1 cellular context compared by ENCODE assay signal in the genomic region with DNA sequence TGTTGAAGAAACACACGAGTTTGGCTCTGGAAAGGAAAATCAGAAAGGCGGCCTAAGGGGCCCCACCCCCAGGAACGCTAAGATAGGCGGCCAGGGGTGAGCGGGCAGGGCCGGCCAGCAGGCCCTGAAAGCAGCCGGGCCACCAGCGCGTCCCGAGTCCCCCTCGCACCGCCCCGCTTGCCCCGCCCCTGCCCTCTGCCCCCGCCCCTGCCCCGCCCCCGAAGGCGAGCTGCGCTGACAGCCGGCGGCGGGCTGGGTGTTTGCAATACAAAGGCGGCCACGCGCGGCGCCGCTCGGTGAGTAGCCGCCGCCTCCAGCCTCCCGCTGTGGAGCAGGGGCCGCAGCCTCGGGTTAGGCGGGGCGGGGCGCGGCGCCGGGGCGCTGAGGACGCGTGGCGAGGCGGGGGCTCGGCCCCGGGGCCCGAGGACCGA.
TF ChIP-seq lines count a peak whose summit lies in the region.

A gene with protein sequence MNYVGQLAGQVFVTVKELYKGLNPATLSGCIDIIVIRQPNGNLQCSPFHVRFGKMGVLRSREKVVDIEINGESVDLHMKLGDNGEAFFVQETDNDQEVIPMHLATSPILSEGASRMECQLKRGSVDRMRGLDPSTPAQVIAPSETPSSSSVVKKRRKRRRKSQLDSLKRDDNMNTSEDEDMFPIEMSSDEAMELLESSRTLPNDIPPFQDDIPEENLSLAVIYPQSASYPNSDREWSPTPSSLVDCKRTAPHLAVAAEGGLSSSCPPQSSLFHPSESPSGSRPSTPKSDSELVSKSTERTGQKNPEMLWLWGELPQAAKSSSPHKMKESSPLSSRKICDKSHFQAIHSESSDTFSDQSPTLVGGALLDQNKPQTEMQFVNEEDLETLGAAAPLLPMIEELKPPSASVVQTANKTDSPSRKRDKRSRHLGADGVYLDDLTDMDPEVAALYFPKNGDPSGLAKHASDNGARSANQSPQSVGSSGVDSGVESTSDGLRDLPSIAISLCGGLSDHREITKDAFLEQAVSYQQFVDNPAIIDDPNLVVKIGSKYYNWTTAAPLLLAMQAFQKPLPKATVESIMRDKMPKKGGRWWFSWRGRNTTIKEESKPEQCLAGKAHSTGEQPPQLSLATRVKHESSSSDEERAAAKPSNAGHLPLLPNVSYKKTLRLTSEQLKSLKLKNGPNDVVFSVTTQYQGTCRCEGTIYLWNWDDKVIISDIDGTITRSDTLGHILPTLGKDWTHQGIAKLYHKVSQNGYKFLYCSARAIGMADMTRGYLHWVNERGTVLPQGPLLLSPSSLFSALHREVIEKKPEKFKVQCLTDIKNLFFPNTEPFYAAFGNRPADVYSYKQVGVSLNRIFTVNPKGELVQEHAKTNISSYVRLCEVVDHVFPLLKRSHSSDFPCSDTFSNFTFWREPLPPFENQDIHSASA (plus strand): TSS at position 257 of the 431 bp plus-strand sequence. CDS start 18,910 bp downstream, outside the sequence.

TF ChIP-seq in GM12878, 131 proteins besides CTCF, POLR2A, EP300 and RAD21 (continued from another document):
- TF ChIP-seq, protein P1, sequence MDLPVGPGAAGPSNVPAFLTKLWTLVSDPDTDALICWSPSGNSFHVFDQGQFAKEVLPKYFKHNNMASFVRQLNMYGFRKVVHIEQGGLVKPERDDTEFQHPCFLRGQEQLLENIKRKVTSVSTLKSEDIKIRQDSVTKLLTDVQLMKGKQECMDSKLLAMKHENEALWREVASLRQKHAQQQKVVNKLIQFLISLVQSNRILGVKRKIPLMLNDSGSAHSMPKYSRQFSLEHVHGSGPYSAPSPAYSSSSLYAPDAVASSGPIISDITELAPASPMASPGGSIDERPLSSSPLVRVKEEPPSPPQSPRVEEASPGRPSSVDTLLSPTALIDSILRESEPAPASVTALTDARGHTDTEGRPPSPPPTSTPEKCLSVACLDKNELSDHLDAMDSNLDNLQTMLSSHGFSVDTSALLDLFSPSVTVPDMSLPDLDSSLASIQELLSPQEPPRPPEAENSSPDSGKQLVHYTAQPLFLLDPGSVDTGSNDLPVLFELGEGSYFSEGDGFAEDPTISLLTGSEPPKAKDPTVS (IDR thresholded peaks at IDR 0.05; ENCODE audit: low read depth, low read length), result no peak
- TF ChIP-seq, protein P2, sequence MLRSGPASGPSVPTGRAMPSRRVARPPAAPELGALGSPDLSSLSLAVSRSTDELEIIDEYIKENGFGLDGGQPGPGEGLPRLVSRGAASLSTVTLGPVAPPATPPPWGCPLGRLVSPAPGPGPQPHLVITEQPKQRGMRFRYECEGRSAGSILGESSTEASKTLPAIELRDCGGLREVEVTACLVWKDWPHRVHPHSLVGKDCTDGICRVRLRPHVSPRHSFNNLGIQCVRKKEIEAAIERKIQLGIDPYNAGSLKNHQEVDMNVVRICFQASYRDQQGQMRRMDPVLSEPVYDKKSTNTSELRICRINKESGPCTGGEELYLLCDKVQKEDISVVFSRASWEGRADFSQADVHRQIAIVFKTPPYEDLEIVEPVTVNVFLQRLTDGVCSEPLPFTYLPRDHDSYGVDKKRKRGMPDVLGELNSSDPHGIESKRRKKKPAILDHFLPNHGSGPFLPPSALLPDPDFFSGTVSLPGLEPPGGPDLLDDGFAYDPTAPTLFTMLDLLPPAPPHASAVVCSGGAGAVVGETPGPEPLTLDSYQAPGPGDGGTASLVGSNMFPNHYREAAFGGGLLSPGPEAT (IDR thresholded peaks at IDR 0.05; ENCODE audit: low read depth), result peak; percentile 29; the same call in 1 of the 2 replicates
- TF ChIP-seq TCF3 (IDR thresholded peaks at IDR 0.05; ENCODE audit: borderline replicate concordance, insufficient read depth, low read depth, low read length), result peak; percentile 61; the same call in 1 of the 2 replicates
- TF ChIP-seq POLR2AphosphoS2 (IDR thresholded peaks at IDR 0.05; ENCODE audit: low read depth, low read length), result peak; percentile 69; the same call in 1 of the 2 replicates
- TF ChIP-seq SP1 (IDR thresholded peaks at IDR 0.05; ENCODE audit: low read depth, low read length), result peak; percentile 24
- TF ChIP-seq EGR1 (IDR thresholded peaks at IDR 0.05; ENCODE audit: borderline replicate concordance in 1 of 2, low read depth in 2 of 2, low read length in 2 of 2), result peak in 1 of 2 experiments; percentile 77; a peak in 2 of 3 replicates
- TF ChIP-seq, protein P3, sequence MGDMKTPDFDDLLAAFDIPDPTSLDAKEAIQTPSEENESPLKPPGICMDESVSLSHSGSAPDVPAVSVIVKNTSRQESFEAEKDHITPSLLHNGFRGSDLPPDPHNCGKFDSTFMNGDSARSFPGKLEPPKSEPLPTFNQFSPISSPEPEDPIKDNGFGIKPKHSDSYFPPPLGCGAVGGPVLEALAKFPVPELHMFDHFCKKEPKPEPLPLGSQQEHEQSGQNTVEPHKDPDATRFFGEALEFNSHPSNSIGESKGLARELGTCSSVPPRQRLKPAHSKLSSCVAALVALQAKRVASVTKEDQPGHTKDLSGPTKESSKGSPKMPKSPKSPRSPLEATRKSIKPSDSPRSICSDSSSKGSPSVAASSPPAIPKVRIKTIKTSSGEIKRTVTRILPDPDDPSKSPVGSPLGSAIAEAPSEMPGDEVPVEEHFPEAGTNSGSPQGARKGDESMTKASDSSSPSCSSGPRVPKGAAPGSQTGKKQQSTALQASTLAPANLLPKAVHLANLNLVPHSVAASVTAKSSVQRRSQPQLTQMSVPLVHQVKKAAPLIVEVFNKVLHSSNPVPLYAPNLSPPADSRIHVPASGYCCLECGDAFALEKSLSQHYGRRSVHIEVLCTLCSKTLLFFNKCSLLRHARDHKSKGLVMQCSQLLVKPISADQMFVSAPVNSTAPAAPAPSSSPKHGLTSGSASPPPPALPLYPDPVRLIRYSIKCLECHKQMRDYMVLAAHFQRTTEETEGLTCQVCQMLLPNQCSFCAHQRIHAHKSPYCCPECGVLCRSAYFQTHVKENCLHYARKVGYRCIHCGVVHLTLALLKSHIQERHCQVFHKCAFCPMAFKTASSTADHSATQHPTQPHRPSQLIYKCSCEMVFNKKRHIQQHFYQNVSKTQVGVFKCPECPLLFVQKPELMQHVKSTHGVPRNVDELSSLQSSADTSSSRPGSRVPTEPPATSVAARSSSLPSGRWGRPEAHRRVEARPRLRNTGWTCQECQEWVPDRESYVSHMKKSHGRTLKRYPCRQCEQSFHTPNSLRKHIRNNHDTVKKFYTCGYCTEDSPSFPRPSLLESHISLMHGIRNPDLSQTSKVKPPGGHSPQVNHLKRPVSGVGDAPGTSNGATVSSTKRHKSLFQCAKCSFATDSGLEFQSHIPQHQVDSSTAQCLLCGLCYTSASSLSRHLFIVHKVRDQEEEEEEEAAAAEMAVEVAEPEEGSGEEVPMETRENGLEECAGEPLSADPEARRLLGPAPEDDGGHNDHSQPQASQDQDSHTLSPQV (IDR thresholded peaks at IDR 0.05), result no peak
- TF ChIP-seq, protein P4, sequence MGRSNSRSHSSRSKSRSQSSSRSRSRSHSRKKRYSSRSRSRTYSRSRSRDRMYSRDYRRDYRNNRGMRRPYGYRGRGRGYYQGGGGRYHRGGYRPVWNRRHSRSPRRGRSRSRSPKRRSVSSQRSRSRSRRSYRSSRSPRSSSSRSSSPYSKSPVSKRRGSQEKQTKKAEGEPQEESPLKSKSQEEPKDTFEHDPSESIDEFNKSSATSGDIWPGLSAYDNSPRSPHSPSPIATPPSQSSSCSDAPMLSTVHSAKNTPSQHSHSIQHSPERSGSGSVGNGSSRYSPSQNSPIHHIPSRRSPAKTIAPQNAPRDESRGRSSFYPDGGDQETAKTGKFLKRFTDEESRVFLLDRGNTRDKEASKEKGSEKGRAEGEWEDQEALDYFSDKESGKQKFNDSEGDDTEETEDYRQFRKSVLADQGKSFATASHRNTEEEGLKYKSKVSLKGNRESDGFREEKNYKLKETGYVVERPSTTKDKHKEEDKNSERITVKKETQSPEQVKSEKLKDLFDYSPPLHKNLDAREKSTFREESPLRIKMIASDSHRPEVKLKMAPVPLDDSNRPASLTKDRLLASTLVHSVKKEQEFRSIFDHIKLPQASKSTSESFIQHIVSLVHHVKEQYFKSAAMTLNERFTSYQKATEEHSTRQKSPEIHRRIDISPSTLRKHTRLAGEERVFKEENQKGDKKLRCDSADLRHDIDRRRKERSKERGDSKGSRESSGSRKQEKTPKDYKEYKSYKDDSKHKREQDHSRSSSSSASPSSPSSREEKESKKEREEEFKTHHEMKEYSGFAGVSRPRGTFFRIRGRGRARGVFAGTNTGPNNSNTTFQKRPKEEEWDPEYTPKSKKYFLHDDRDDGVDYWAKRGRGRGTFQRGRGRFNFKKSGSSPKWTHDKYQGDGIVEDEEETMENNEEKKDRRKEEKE (IDR thresholded peaks at IDR 0.05), result 0 out of 2 replicates have a peak, but pooled peaks have one; percentile 28
- TF ChIP-seq ZNF217 (IDR thresholded peaks at IDR 0.05), result no peak
- TF ChIP-seq LARP7 (IDR thresholded peaks at IDR 0.05), result peak; percentile 98
- no peak for TF ChIP-seq ZSCAN29 (IDR thresholded peaks at IDR 0.05)
- TF ChIP-seq POU2F2 (IDR thresholded peaks at IDR 0.05; ENCODE audit: borderline replicate concordance, low read depth, low read length), result peak; percentile 64; the same call in 2 of the 3 replicates
- TF ChIP-seq TAF1 (IDR thresholded peaks at IDR 0.05; ENCODE audit: borderline replicate concordance, low read depth, low read length), result peak; percentile 64; the same call in 1 of the 2 replicates
- peak; percentile 87 for TF ChIP-seq SIN3A (IDR thresholded peaks at IDR 0.05; ENCODE audit: low read depth, low read length)
- no peak for TF ChIP-seq CEBPB (IDR thresholded peaks at IDR 0.05; ENCODE audit: borderline replicate concordance in 1 of 2, low read depth in 2 of 2, low read length in 2 of 2)
- TF ChIP-seq BHLHE40 (IDR thresholded peaks at IDR 0.05; ENCODE audit: borderline replicate concordance in 1 of 2, low read depth in 2 of 2, low read length in 1 of 2), result peak in 1 of 2 experiments; percentile 67; a peak in 2 of 4 replicates
- TF ChIP-seq RFX5 (IDR thresholded peaks at IDR 0.05; ENCODE audit: low read depth, low read length), result no peak
- TF ChIP-seq, protein P5, sequence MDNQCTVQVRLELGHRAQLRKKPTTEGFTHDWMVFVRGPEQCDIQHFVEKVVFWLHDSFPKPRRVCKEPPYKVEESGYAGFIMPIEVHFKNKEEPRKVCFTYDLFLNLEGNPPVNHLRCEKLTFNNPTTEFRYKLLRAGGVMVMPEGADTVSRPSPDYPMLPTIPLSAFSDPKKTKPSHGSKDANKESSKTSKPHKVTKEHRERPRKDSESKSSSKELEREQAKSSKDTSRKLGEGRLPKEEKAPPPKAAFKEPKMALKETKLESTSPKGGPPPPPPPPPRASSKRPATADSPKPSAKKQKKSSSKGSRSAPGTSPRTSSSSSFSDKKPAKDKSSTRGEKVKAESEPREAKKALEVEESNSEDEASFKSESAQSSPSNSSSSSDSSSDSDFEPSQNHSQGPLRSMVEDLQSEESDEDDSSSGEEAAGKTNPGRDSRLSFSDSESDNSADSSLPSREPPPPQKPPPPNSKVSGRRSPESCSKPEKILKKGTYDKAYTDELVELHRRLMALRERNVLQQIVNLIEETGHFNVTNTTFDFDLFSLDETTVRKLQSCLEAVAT (IDR thresholded peaks at IDR 0.05), result peak; percentile 29
- peak; percentile 85 for TF ChIP-seq BACH1 (IDR thresholded peaks at IDR 0.05; ENCODE audit: borderline replicate concordance)
- TF ChIP-seq MXI1 (IDR thresholded peaks at IDR 0.05; ENCODE audit: low read depth, low read length), result peak; percentile 67; the same call in 1 of the 2 replicates
- 0 out of 2 replicates have a peak, but pooled peaks have one; percentile 36 for TF ChIP-seq DPF2 (IDR thresholded peaks at IDR 0.05)
- TF ChIP-seq SMARCA5 (IDR thresholded peaks at IDR 0.05), result peak; percentile 73; the same call in 1 of the 2 replicates
- TF ChIP-seq, protein P6, sequence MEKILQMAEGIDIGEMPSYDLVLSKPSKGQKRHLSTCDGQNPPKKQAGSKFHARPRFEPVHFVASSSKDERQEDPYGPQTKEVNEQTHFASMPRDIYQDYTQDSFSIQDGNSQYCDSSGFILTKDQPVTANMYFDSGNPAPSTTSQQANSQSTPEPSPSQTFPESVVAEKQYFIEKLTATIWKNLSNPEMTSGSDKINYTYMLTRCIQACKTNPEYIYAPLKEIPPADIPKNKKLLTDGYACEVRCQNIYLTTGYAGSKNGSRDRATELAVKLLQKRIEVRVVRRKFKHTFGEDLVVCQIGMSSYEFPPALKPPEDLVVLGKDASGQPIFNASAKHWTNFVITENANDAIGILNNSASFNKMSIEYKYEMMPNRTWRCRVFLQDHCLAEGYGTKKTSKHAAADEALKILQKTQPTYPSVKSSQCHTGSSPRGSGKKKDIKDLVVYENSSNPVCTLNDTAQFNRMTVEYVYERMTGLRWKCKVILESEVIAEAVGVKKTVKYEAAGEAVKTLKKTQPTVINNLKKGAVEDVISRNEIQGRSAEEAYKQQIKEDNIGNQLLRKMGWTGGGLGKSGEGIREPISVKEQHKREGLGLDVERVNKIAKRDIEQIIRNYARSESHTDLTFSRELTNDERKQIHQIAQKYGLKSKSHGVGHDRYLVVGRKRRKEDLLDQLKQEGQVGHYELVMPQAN (conservative IDR thresholded peaks at IDR 0.05), result peak; percentile 88
- peak; percentile 23; the same call in 1 of the 2 replicates for TF ChIP-seq PAX5 (IDR thresholded peaks at IDR 0.05; ENCODE audit: borderline replicate concordance, low read depth, low read length)
- peak; percentile 30; the same call in 1 of the 2 replicates for TF ChIP-seq YY1 (IDR thresholded peaks at IDR 0.05; ENCODE audit: low read depth, low read length)
- TF ChIP-seq EZH2 (IDR thresholded peaks at IDR 0.05; ENCODE audit: borderline replicate concordance, control insufficient read depth, low read depth, low read length), result no peak
- no peak for TF ChIP-seq RCOR1 (conservative IDR thresholded peaks at IDR 0.05; ENCODE audit: low read depth, low read length)
- 0 out of 2 replicates have a peak, but pooled peaks have one; percentile 18 for TF ChIP-seq IKZF1 (conservative IDR thresholded peaks at IDR 0.05)
- peak; percentile 53; the same call in 1 of the 2 replicates for TF ChIP-seq POLR2AphosphoS5 (IDR thresholded peaks at IDR 0.05; ENCODE audit: low read length)
